Comparison of ENCODE assay signal across 2 cellular contexts in genomic region chr6:26604026-26604425, GRCh38.
TF ChIP-seq lines count a peak whose summit lies in the region.

No MANE protein-coding gene starts in this region.

TF ChIP-seq in HEK293, 187 proteins besides CTCF, POLR2A, EP300 and RAD21:
- TF ChIP-seq ZNF529 (tag by site-specific recombination; IDR thresholded peaks at IDR 0.05; ENCODE audit: insufficient replicate concordance) = no peak
- TF ChIP-seq, protein P1, sequence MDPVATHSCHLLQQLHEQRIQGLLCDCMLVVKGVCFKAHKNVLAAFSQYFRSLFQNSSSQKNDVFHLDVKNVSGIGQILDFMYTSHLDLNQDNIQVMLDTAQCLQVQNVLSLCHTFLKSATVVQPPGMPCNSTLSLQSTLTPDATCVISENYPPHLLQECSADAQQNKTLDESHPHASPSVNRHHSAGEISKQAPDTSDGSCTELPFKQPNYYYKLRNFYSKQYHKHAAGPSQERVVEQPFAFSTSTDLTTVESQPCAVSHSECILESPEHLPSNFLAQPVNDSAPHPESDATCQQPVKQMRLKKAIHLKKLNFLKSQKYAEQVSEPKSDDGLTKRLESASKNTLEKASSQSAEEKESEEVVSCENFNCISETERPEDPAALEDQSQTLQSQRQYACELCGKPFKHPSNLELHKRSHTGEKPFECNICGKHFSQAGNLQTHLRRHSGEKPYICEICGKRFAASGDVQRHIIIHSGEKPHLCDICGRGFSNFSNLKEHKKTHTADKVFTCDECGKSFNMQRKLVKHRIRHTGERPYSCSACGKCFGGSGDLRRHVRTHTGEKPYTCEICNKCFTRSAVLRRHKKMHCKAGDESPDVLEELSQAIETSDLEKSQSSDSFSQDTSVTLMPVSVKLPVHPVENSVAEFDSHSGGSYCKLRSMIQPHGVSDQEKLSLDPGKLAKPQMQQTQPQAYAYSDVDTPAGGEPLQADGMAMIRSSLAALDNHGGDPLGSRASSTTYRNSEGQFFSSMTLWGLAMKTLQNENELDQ (tag by site-specific recombination; IDR thresholded peaks at IDR 0.05; ENCODE audit: low read depth) = no peak
- TF ChIP-seq ZFHX2 (tag by site-specific recombination; conservative IDR thresholded peaks at IDR 0.05) = 0 out of 2 replicates have a peak, but pooled peaks have one; percentile 6
- TF ChIP-seq ZNF248 (tag by site-specific recombination; IDR thresholded peaks at IDR 0.05) = no peak

TF ChIP-seq in GM12878, 131 proteins besides CTCF, POLR2A, EP300 and RAD21:
- no peak for TF ChIP-seq TCF12 (IDR thresholded peaks at IDR 0.05; ENCODE audit: low read depth, low read length)
- TF ChIP-seq SPI1 (IDR thresholded peaks at IDR 0.05; ENCODE audit: borderline replicate concordance, insufficient read depth, low read depth, low read length) = 0 out of 2 replicates have a peak, but pooled peaks have one; percentile 4
- TF ChIP-seq ZNF384 (IDR thresholded peaks at IDR 0.05; ENCODE audit: borderline replicate concordance, low read depth, low read length) = no peak
- no peak for TF ChIP-seq RUNX3 (IDR thresholded peaks at IDR 0.05; ENCODE audit: low read length)
